14 cellular contexts compared by ENCODE assay signal in genomic region chr9:134182554-134183219, GRCh38. TPM values are rescaled to one million over a fixed set of nuclear protein-coding genes. Genes with fewer than 3 reads are reported as not detected.
A peak's percentile ranks its signal among the peaks of the same experiment; 100 is the strongest.
DNase-seq lines count a peak whose midpoint lies in the region; ATAC-seq, FAIRE-seq and TF ChIP-seq lines count a peak whose summit lies in the region.
"Had no signal": no experiment of that assay in that cellular context is flagged by ENCODE, and none has a peak within 500 bp of the region (broad histone marks: within the 10 kb centered on the region; RNA-seq: fewer than 3 reads in every experiment).

No MANE protein-coding gene starts in this region.

- peaks cover 33% of the 10 kb centered on the region for H3K4me1 Mint-ChIP-seq in activated naive CD4-positive, alpha-beta T cell treated with anti-CD3 and anti-CD28 coated beads, Interleukin-2, amount 50 U/mL, for 24 hours
- H3K4me1 Mint-ChIP-seq in activated naive CD4-positive, alpha-beta T cell treated with anti-CD3 and anti-CD28 coated beads for 36 hours (ENCODE audit: low read depth) = peaks cover 11% of the 10 kb centered on the region
- peaks cover 17% of the 10 kb centered on the region for H3K4me1 Mint-ChIP-seq in type B pancreatic cell (ENCODE audit: unreplicated experiment)

- H3K27ac ChIP-seq in body of pancreas (no peak overlapping the region), HepG2 (ENCODE audit: extremely low read length, insufficient read depth, low read length) (no peak overlapping the region), brain microvascular endothelial cell (no peak overlapping the region)
- H3K27ac ChIP-seq: prostate gland, testis had no signal

- WGBS in body of pancreas, 2 donors = 70 to 76% methylated on average over 4 of the region's 4 CpGs
- 84% methylated on average over 4 of the region's 4 CpGs for WGBS in HepG2 (ENCODE audit: low lambda C conversion rate)

- H3K36me3 ChIP-seq in body of pancreas (replicated peaks in 1 of 2; ENCODE audit: insufficient read depth in 1 of 2, low read depth in 2 of 2) (no peaks in the 10 kb centered on the region), HepG2 (replicated peaks in 1 of 2; ENCODE audit: control insufficient read depth in 1 of 2, insufficient read depth in 2 of 2, low read length in 2 of 2) (no peaks in the 10 kb centered on the region), brain microvascular endothelial cell (replicated peaks) (no peaks in the 10 kb centered on the region)
- H3K36me3 ChIP-seq: prostate gland had no signal

- H3K4me2 ChIP-seq in HepG2 (ENCODE audit: low read depth, low read length) = no peak overlapping the region

- peak overlapping the region; percentile 43 for H3K27ac Mint-ChIP-seq in activated naive CD4-positive, alpha-beta T cell treated with anti-CD3 and anti-CD28 coated beads, Interleukin-2, amount 50 U/mL, for 24 hours
- H3K27ac Mint-ChIP-seq in activated naive CD4-positive, alpha-beta T cell treated with anti-CD3 and anti-CD28 coated beads for 36 hours = no peak overlapping the region
- peak overlapping the region; percentile 57 for H3K27ac Mint-ChIP-seq in type B pancreatic cell

- H3K9ac ChIP-seq in HepG2 (ENCODE audit: insufficient read depth, low read depth, low read length) = no peak overlapping the region

- ATAC-seq in body of pancreas (peak; percentile 43), HepG2 (no peak; the same call in 2 of the 3 replicates)

- intact Hi-C loops in activated naive CD4-positive, alpha-beta T cell treated with anti-CD3 and anti-CD28 coated beads for 36 hours (cut with micrococcal nuclease) = no loop called here
- intact Hi-C loops in body of pancreas (cut with DNase I) = no loop called here
- intact Hi-C loops in HepG2 (cut with micrococcal nuclease; ENCODE audit: unreplicated experiment) = no loop called here

- H3K9me3 ChIP-seq in body of pancreas (no peaks in the 10 kb centered on the region), HepG2 (ENCODE audit: low read length) (no peaks in the 10 kb centered on the region)
- H3K9me3 ChIP-seq: prostate gland, testis had no signal

- CTCF ChIA-PET in activated naive CD4-positive, alpha-beta T cell treated with anti-CD3 and anti-CD28 coated beads for 36 hours (lab: Charles Lee) = no interaction called here
- CTCF ChIA-PET in HepG2 (lab: Yijun Ruan, JAX; ENCODE audit: low intra/inter-chr PET ratio, low total read pairs) = no interaction called here

- H3K27me3 ChIP-seq in body of pancreas = no peaks in the 10 kb centered on the region
- peaks cover 7 to 51% of the 10 kb centered on the region in 2 experiments for H3K27me3 ChIP-seq in HepG2 (ENCODE audit: control insufficient read depth in 1 of 2, insufficient read depth in 2 of 2, low read length in 2 of 2)
- H3K27me3 ChIP-seq in brain microvascular endothelial cell (replicated peaks) = peaks cover 9% of the 10 kb centered on the region
- H3K27me3 ChIP-seq: testis had no signal

- DNase-seq in activated naive CD4-positive, alpha-beta T cell treated with anti-CD3 and anti-CD28 coated beads for 36 hours = no peak
- peak in 2 of 4 donors; percentile 0 for DNase-seq in body of pancreas
- no peak for DNase-seq in HepG2 (ENCODE audit: low spot score)
- DNase-seq in type B pancreatic cell (ENCODE audit: extremely low spot score, unreplicated experiment) = peak; percentile 25
- no peak for DNase-seq in NCI-H146 (lab: John Stamatoyannopoulos, UW)
- DNase-seq in brain microvascular endothelial cell = no peak
- no peak for DNase-seq in GM19240 (ENCODE audit: insufficient read length, low spot score)
- DNase-seq: GF-D8, NCI-H2029, testis had no signal

- TF ChIP-seq CTCF in body of pancreas (IDR thresholded peaks at IDR 0.05) = no peak
- TF ChIP-seq CTCF in HepG2 (CRISPR knock-in tag; IDR thresholded peaks at IDR 0.05) = no peak
- TF ChIP-seq CTCF in type B pancreatic cell (conservative IDR thresholded peaks at IDR 0.05) = no peak
- TF ChIP-seq CTCF in brain microvascular endothelial cell (IDR thresholded peaks at IDR 0.05; ENCODE audit: low read depth, low read length, missing control alignments) = no peak

- H3K4me3 Mint-ChIP-seq in activated naive CD4-positive, alpha-beta T cell treated with anti-CD3 and anti-CD28 coated beads, Interleukin-2, amount 50 U/mL, for 24 hours = no peak overlapping the region
- H3K4me3 Mint-ChIP-seq in activated naive CD4-positive, alpha-beta T cell treated with anti-CD3 and anti-CD28 coated beads for 36 hours = no peak overlapping the region
- H3K4me3 Mint-ChIP-seq in type B pancreatic cell = no peak overlapping the region

- H4K20me1 ChIP-seq in HepG2 (ENCODE audit: insufficient read depth, low read length) = no peaks in the 10 kb centered on the region

- H3K36me3 Mint-ChIP-seq in activated naive CD4-positive, alpha-beta T cell treated with anti-CD3 and anti-CD28 coated beads, Interleukin-2, amount 50 U/mL, for 24 hours = no peaks in the 10 kb centered on the region
- no peaks in the 10 kb centered on the region for H3K36me3 Mint-ChIP-seq in activated naive CD4-positive, alpha-beta T cell treated with anti-CD3 and anti-CD28 coated beads for 36 hours (ENCODE audit: low read depth)
- H3K36me3 Mint-ChIP-seq in type B pancreatic cell = no peaks in the 10 kb centered on the region

- H3K4me3 ChIP-seq in body of pancreas = no peak overlapping the region
- no peak overlapping the region for H3K4me3 ChIP-seq in HepG2 (replicated peaks in 1 of 3; ENCODE audit: insufficient read depth in 1 of 3, low read depth in 2 of 3, low read length in 3 of 3)
- no peak overlapping the region for H3K4me3 ChIP-seq in brain microvascular endothelial cell (ENCODE audit: low read depth, low read length)
- H3K4me3 ChIP-seq: prostate gland, testis had no signal

- POLR2A ChIA-PET in HepG2 (lab: Yijun Ruan, JAX) = no interaction called here

- TF ChIP-seq EP300 in HepG2 (IDR thresholded peaks at IDR 0.05; ENCODE audit: low read depth in 2 of 2, low read length in 2 of 2) (no peak), HepG2 (CRISPR knock-in tag; IDR thresholded peaks at IDR 0.05; ENCODE audit: borderline replicate concordance) (no peak)

- H3K4me1 ChIP-seq in body of pancreas (no peaks in the 10 kb centered on the region), HepG2 (ENCODE audit: insufficient read depth, low read length) (peaks cover 39% of the 10 kb centered on the region)
- H3K4me1 ChIP-seq: prostate gland had no signal

- TF ChIP-seq POLR2A in body of pancreas (IDR thresholded peaks at IDR 0.05) (no peak), HepG2 (IDR thresholded peaks at IDR 0.05; ENCODE audit: insufficient read depth in 1 of 2, low read depth in 2 of 2, low read length in 2 of 2) (no peak)

- no peaks in the 10 kb centered on the region for H3K79me2 ChIP-seq in HepG2 (ENCODE audit: insufficient read depth, low read length)

- no peaks in the 10 kb centered on the region for H3K27me3 Mint-ChIP-seq in activated naive CD4-positive, alpha-beta T cell treated with anti-CD3 and anti-CD28 coated beads, Interleukin-2, amount 50 U/mL, for 24 hours
- H3K27me3 Mint-ChIP-seq in activated naive CD4-positive, alpha-beta T cell treated with anti-CD3 and anti-CD28 coated beads for 36 hours (ENCODE audit: low read depth) = peaks cover 3% of the 10 kb centered on the region
- H3K27me3 Mint-ChIP-seq in type B pancreatic cell = no peaks in the 10 kb centered on the region

- FAIRE-seq in HepG2 (lab: Jason Lieb, UNC) = no peak
- FAIRE-seq: frontal cortex, H54 had no signal

- no peaks in the 10 kb centered on the region for H3K9me3 Mint-ChIP-seq in activated naive CD4-positive, alpha-beta T cell treated with anti-CD3 and anti-CD28 coated beads, Interleukin-2, amount 50 U/mL, for 24 hours
- no peaks in the 10 kb centered on the region for H3K9me3 Mint-ChIP-seq in activated naive CD4-positive, alpha-beta T cell treated with anti-CD3 and anti-CD28 coated beads for 36 hours
- H3K9me3 Mint-ChIP-seq in type B pancreatic cell = peaks cover 5% of the 10 kb centered on the region

- TF ChIP-seq RAD21 in HepG2 (CRISPR knock-in tag; IDR thresholded peaks at IDR 0.05) = no peak

- no TSS peak for BruUV-seq in HepG2 (replicated peaks; lab: Mats Ljungman, UMichigan)

- no peak overlapping the region for H2AFZ ChIP-seq in HepG2 (ENCODE audit: low read length)

- in situ Hi-C loops in HepG2 (cut with HindIII; ENCODE audit: extremely low pct_ligation_motif_present, low pct_unique_long_range_greater_than_20kb) (no loop called here), brain microvascular endothelial cell (cut with HindIII; ENCODE audit: low pct_ligation_motif_present, low sequenced_read_pairs) (no loop called here)

RNA-seq across cellular contexts. Expression of gene RNU6ATAC, which starts 18.3 kb away (rescaled TPM):
- 10 to 100 TPM in 1 of 2 experiments, not detected in 1; 28.1 TPM for total RNA-seq in activated naive CD4-positive, alpha-beta T cell treated with anti-CD3 and anti-CD28 coated beads for 36 hours
- total RNA-seq in body of pancreas (not detected), HepG2 (2016; rRNA removed; fragmentation: Illumina TruSeq; extraction: Trizol) (894 TPM in 1 of 2 replicates, not detected in the other), type B pancreatic cell (ENCODE audit: low replicate concordance) (66.2 and 78.6 TPM in 2 replicates)
- total RNA-seq in HepG2 (2016; cell fraction: cytosol; rRNA removed; fragmentation: Illumina TruSeq; extraction: Trizol; ENCODE audit: low read depth) = 12,614 and 12,724 TPM in 2 replicates
- total RNA-seq in HepG2 (2016; cell fraction: insoluble cytoplasmic fraction; rRNA removed; fragmentation: Illumina TruSeq; extraction: Trizol) = 82.4 and 810 TPM in 2 replicates
- 600 and 628 TPM in 2 replicates for total RNA-seq in HepG2 (2016; cell fraction: membrane; rRNA removed; fragmentation: Illumina TruSeq; extraction: Trizol)
- 1,443 and 1,712 TPM in 2 replicates for total RNA-seq in HepG2 (2016; cell fraction: nucleus; rRNA removed; fragmentation: Illumina TruSeq; extraction: Trizol)
- polyA plus RNA-seq in HepG2 (2011; rRNA removed) = not detected in 2 replicates
- polyA plus RNA-seq in HepG2 (2011; cell fraction: cytosol; rRNA removed) = not detected in 2 replicates
- polyA plus RNA-seq in HepG2 (2011; cell fraction: nucleus; rRNA removed) = not detected in 2 replicates
- not detected in 2 replicates for polyA plus RNA-seq in HepG2 (2012)
- 76.0 TPM in 1 of 2 replicates, not detected in the other for polyA plus RNA-seq in HepG2 (2016; cell fraction: cytosol; fragmentation: Illumina TruSeq; extraction: Trizol; ENCODE audit: low read depth)
- polyA plus RNA-seq in HepG2 (2016; cell fraction: insoluble cytoplasmic fraction; fragmentation: Illumina TruSeq; extraction: Trizol; ENCODE audit: low read depth) = not detected in 2 replicates
- not detected in 2 replicates for polyA plus RNA-seq in HepG2 (2016; cell fraction: membrane; fragmentation: Illumina TruSeq; extraction: Trizol; ENCODE audit: low read depth)
- polyA plus RNA-seq in HepG2 (2016; cell fraction: nucleus; fragmentation: Illumina TruSeq; extraction: Trizol; ENCODE audit: insufficient read depth, low read depth) = not detected in 2 replicates
- polyA minus RNA-seq in HepG2 (2011; rRNA and poly(A)+ RNA removed; ENCODE audit: low replicate concordance) = under 0.01 TPM in 2 replicates
- polyA minus RNA-seq in HepG2 (2011; cell fraction: cytosol; rRNA and poly(A)+ RNA removed) = 1,413 and 1,463 TPM in 2 replicates
- polyA minus RNA-seq in HepG2 (2011; cell fraction: nucleus; rRNA and poly(A)+ RNA removed) = under 0.01 TPM in 1 of 2 replicates, not detected in the other
- total RNA-seq: frontal cortex, prostate gland, testis had no signal

RNA-seq across cellular contexts. Expression of gene WDR5, which starts 46.8 kb away (rescaled TPM):
- total RNA-seq in activated naive CD4-positive, alpha-beta T cell treated with anti-CD3 and anti-CD28 coated beads for 36 hours = 10 to 100 TPM; 39.4 to 40.4 TPM
- total RNA-seq in body of pancreas (10 to 100 TPM; 12.5 to 19.1 TPM), HepG2 (2016; rRNA removed; fragmentation: Illumina TruSeq; extraction: Trizol) (31.6 and 34.3 TPM in 2 replicates), type B pancreatic cell (ENCODE audit: low replicate concordance) (42.1 and 45.7 TPM in 2 replicates)
- 25.8 and 28.6 TPM in 2 replicates for total RNA-seq in HepG2 (2016; cell fraction: cytosol; rRNA removed; fragmentation: Illumina TruSeq; extraction: Trizol; ENCODE audit: low read depth)
- total RNA-seq in HepG2 (2016; cell fraction: insoluble cytoplasmic fraction; rRNA removed; fragmentation: Illumina TruSeq; extraction: Trizol) = 24.3 and 33.8 TPM in 2 replicates
- 46.4 and 51.5 TPM in 2 replicates for total RNA-seq in HepG2 (2016; cell fraction: membrane; rRNA removed; fragmentation: Illumina TruSeq; extraction: Trizol)
- total RNA-seq in HepG2 (2016; cell fraction: nucleus; rRNA removed; fragmentation: Illumina TruSeq; extraction: Trizol) = 25.3 and 27.9 TPM in 2 replicates
- polyA plus RNA-seq in HepG2 (2011; rRNA removed) = 34.3 and 39.8 TPM in 2 replicates
- 37.7 and 41.2 TPM in 2 replicates for polyA plus RNA-seq in HepG2 (2011; cell fraction: cytosol; rRNA removed)
- 91.6 and 97.0 TPM in 2 replicates for polyA plus RNA-seq in HepG2 (2011; cell fraction: nucleus; rRNA removed)
- 39.5 and 43.5 TPM in 2 replicates for polyA plus RNA-seq in HepG2 (2012)
- polyA plus RNA-seq in HepG2 (2016; cell fraction: cytosol; fragmentation: Illumina TruSeq; extraction: Trizol; ENCODE audit: low read depth) = 48.0 and 58.0 TPM in 2 replicates
- polyA plus RNA-seq in HepG2 (2016; cell fraction: insoluble cytoplasmic fraction; fragmentation: Illumina TruSeq; extraction: Trizol; ENCODE audit: low read depth) = 39.5 and 47.9 TPM in 2 replicates
- polyA plus RNA-seq in HepG2 (2016; cell fraction: membrane; fragmentation: Illumina TruSeq; extraction: Trizol; ENCODE audit: low read depth) = 63.7 TPM in 2 replicates
- polyA plus RNA-seq in HepG2 (2016; cell fraction: nucleus; fragmentation: Illumina TruSeq; extraction: Trizol; ENCODE audit: insufficient read depth, low read depth) = 58.1 and 61.1 TPM in 2 replicates
- polyA minus RNA-seq in HepG2 (2011; rRNA and poly(A)+ RNA removed; ENCODE audit: low replicate concordance) = 23.7 and 57.9 TPM in 2 replicates
- polyA minus RNA-seq in HepG2 (2011; cell fraction: cytosol; rRNA and poly(A)+ RNA removed) = 18.7 and 21.8 TPM in 2 replicates
- polyA minus RNA-seq in HepG2 (2011; cell fraction: nucleus; rRNA and poly(A)+ RNA removed) = 35.8 and 44.5 TPM in 2 replicates
